In genomic region chr6:70310063-70310694, GRCh38 we compare ENCODE assay signal across 8 cellular contexts. TPM values are rescaled to one million over a fixed set of nuclear protein-coding genes. Genes with fewer than 3 reads are reported as not detected.
DNase-seq lines count a peak whose midpoint lies in the region; ATAC-seq, FAIRE-seq and TF ChIP-seq lines count a peak whose summit lies in the region.

No MANE protein-coding gene starts in this region.

- H3K4me1 ChIP-seq in OCI-LY1 (ENCODE audit: insufficient read depth, low read length, severe bottlenecking) (no peaks in the 10 kb centered on the region), H1 (replicated peaks in 1 of 4; ENCODE audit: control insufficient read depth in 3 of 4, insufficient read depth in 4 of 4, low read length in 3 of 4) (no peaks in the 10 kb centered on the region; a peak in 1 of 7 replicates)

- H3K27ac ChIP-seq in OCI-LY1 (ENCODE audit: low read depth, low read length, poor library complexity, severe bottlenecking): no peak overlapping the region
- H3K27ac ChIP-seq in H1 (ENCODE audit: low read depth, low read length): no peak overlapping the region

- H3F3A ChIP-seq in OCI-LY1 (ENCODE audit: insufficient read depth, low read length): no peaks in the 10 kb centered on the region

- DNase-seq in BJ (ENCODE audit: low read depth) (peak; percentile 2), GM20000 (ENCODE audit: low spot score) (peak; percentile 17), H1 (ENCODE audit: low read depth in 1 of 2, low spot score in 2 of 2) (no peak), neural crest cell (ENCODE audit: low read depth, low spot score) (no peak), epidermal melanocyte (ENCODE audit: insufficient read length, low spot score) (no peak)
- DNase-seq in stimulated activated CD4-positive, alpha-beta T cell treated with anti-CD3 and anti-CD28 coated beads, Interleukin-4, amount 100 ng/mL, for 4 hours: no peak

- no peak for TF ChIP-seq EP300 in H1 (IDR thresholded peaks at IDR 0.05; ENCODE audit: borderline replicate concordance in 1 of 2, low read depth in 2 of 2, low read length in 2 of 2)

- no peak overlapping the region for H2BK20ac ChIP-seq in H1 (ENCODE audit: low read length)

- TF ChIP-seq POLR2A in H1 (IDR thresholded peaks at IDR 0.05; ENCODE audit: control extremely low read depth in 1 of 2, low read depth in 2 of 2, low read length in 2 of 2): no peak

- no peaks in the 10 kb centered on the region for H3K36me3 Mint-ChIP-seq in neural crest cell (ENCODE audit: low read depth)

- peak; percentile 87 for FAIRE-seq in H1 (lab: Jason Lieb, UNC)

- no peak overlapping the region for H2AK5ac ChIP-seq in H1 (ENCODE audit: low read depth, low read length)

- H3K56ac ChIP-seq in H1 (replicated peaks; ENCODE audit: insufficient read length, low read depth, low read length): no peak overlapping the region

- H3K18ac ChIP-seq in H1 (ENCODE audit: extremely low read depth, low read length): no peak overlapping the region

- H3K4me2 ChIP-seq in OCI-LY1 (ENCODE audit: low read length) (no peak overlapping the region), H1 (ENCODE audit: insufficient read depth in 1 of 2, low read depth in 2 of 2, low read length in 2 of 2) (no peak overlapping the region)

- TF ChIP-seq CTCF in BJ (IDR thresholded peaks at IDR 0.05; ENCODE audit: insufficient read depth, low read depth, low read length) (peak; percentile 65), GM20000 (IDR thresholded peaks at IDR 0.05; ENCODE audit: extremely low read depth, missing control alignments) (peak; percentile 32), OCI-LY1 (IDR thresholded peaks at IDR 0.05; ENCODE audit: low read length) (peak; percentile 72), H1 (IDR thresholded peaks at IDR 0.05; ENCODE audit: control extremely low read depth in 1 of 3, insufficient read depth in 1 of 3, low read depth in 1 of 3, low read length in 3 of 3) (peak in 2 of 3 experiments; percentile 51 to 58; a peak in 2 of 4 replicates), neural crest cell (conservative IDR thresholded peaks at IDR 0.05) (peak; percentile 84)

- H3K23me2 ChIP-seq in H1 (ENCODE audit: low read depth, low read length): no peaks in the 10 kb centered on the region

- CTCF ChIA-PET in BJ (lab: Yijun Ruan, JAX) (interaction anchor here (0.6 to 8.3 kb wide), 22 partner anchors 8 to 705 kb away, joined by 3 to 72 read pairs (median 4); no protein-coding TSS in a partner anchor), H1 (lab: Charles Lee; ENCODE audit: partially characterized antibody) (interaction anchor here (0.7 to 12.1 kb wide), 30 partner anchors 12 to 706 kb away, joined by 3 to 228 read pairs (median 5); no protein-coding TSS in a partner anchor)

- H3K9me3 Mint-ChIP-seq in neural crest cell: no peaks in the 10 kb centered on the region

- POLR2A ChIA-PET in BJ (lab: Charles Lee) (no interaction called here), H1 (lab: Charles Lee; ENCODE audit: partially characterized antibody) (no interaction called here)

- no peak overlapping the region for H4K91ac ChIP-seq in H1 (replicated peaks; ENCODE audit: insufficient read length, low read length)

- peaks cover 2% of the 10 kb centered on the region for H3K27me3 Mint-ChIP-seq in neural crest cell (ENCODE audit: low read depth)

- no peak overlapping the region for H4K8ac ChIP-seq in H1 (ENCODE audit: extremely low read depth, insufficient read depth, low read length)

- no peak overlapping the region for H2BK120ac ChIP-seq in H1 (replicated peaks; ENCODE audit: low read depth, low read length)

- H4K20me1 ChIP-seq in OCI-LY1 (ENCODE audit: insufficient read depth, low read length) (no peaks in the 10 kb centered on the region), H1 (replicated peaks in 1 of 2; ENCODE audit: control insufficient read depth in 1 of 2, insufficient read depth in 2 of 2, low read length in 2 of 2) (no peaks in the 10 kb centered on the region)

- no peak overlapping the region for H3K23ac ChIP-seq in H1 (ENCODE audit: insufficient read length)

- no peak for ATAC-seq in HG03439 (IDR thresholded peaks at IDR 0.05; ENCODE audit: unreplicated experiment)

- H2AFZ ChIP-seq in OCI-LY1 (ENCODE audit: low read length) (no peak overlapping the region), H1 (ENCODE audit: low read length) (no peak overlapping the region)

- H3K4me3 ChIP-seq in BJ (ENCODE audit: low read depth, low read length) (no peak overlapping the region), OCI-LY1 (ENCODE audit: low read depth, low read length, poor library complexity, severe bottlenecking) (no peak overlapping the region), H1 (ENCODE audit: extremely low read depth in 1 of 4, insufficient read depth in 2 of 4, low read depth in 3 of 4, low read length in 4 of 4) (no peak overlapping the region)

- 28% methylated on average over 4 of the region's 4 CpGs; no CpG with 5 or more reads in 1 of the 2 experiments for WGBS in H1 (ENCODE audit: extremely low coverage in 1 of 2, insufficient coverage in 1 of 2, insufficient read length in 1 of 2, insufficient replicate concordance in 2 of 2, low coverage in 1 of 2, low lambda C conversion rate in 2 of 2, missing lambda C conversion rate in 1 of 2), 2 experiments

- H3K14ac ChIP-seq in H1 (ENCODE audit: insufficient read length): no peak overlapping the region

- H3K4me3 Mint-ChIP-seq in neural crest cell: no peak overlapping the region

- no peak overlapping the region for H2BK5ac ChIP-seq in H1 (ENCODE audit: low read depth, low read length)

- H3K79me2 ChIP-seq in OCI-LY1 (ENCODE audit: insufficient read depth, low read length): no peaks in the 10 kb centered on the region
- H3K79me2 ChIP-seq in H1 (ENCODE audit: control insufficient read depth in 1 of 2, insufficient read depth in 2 of 2, low read length in 2 of 2): no peaks in the 10 kb centered on the region

- H3K9me2 ChIP-seq in OCI-LY1 (ENCODE audit: low read depth, low read length): no peaks in the 10 kb centered on the region

- no peak overlapping the region for H3K4ac ChIP-seq in H1 (replicated peaks; ENCODE audit: insufficient read length, low read depth, low read length)

- H2BK12ac ChIP-seq in H1 (ENCODE audit: low read depth, low read length): no peak overlapping the region

- TF ChIP-seq RAD21 in H1 (IDR thresholded peaks at IDR 0.05 in 1 of 2, conservative IDR thresholded peaks at IDR 0.05 in 1 of 2; ENCODE audit: low read depth in 2 of 2, low read length in 2 of 2): peak; percentile 66 to 72

- H3K79me1 ChIP-seq in H1 (ENCODE audit: low read depth, low read length): no peaks in the 10 kb centered on the region

- H3K4me1 Mint-ChIP-seq in neural crest cell: peaks cover 23% of the 10 kb centered on the region

- H3K9me3 ChIP-seq in OCI-LY1 (ENCODE audit: low read length): no peaks in the 10 kb centered on the region
- no peaks in the 10 kb centered on the region for H3K9me3 ChIP-seq in H1 (ENCODE audit: insufficient read depth in 2 of 2, low read depth in 1 of 2, low read length in 1 of 2)

- H3K36me3 ChIP-seq in BJ (ENCODE audit: control insufficient read depth, insufficient read depth, low read length): no peaks in the 10 kb centered on the region
- no peaks in the 10 kb centered on the region for H3K36me3 ChIP-seq in OCI-LY1 (ENCODE audit: insufficient read depth, low read length)
- no peaks in the 10 kb centered on the region for H3K36me3 ChIP-seq in H1 (ENCODE audit: control insufficient read depth in 2 of 4, insufficient read depth in 4 of 4, low read length in 3 of 4)

- no peak overlapping the region for H3K27ac Mint-ChIP-seq in neural crest cell (ENCODE audit: unreplicated experiment)

- H4K5ac ChIP-seq in H1 (ENCODE audit: insufficient read length, low read depth, low read length): no peak overlapping the region

- H3K9ac ChIP-seq in OCI-LY1 (ENCODE audit: low read length): no peak overlapping the region
- no peak overlapping the region for H3K9ac ChIP-seq in H1 (replicated peaks in 1 of 4; ENCODE audit: extremely low read depth in 1 of 4, low read depth in 3 of 4, low read length in 3 of 4)

- H3K27me3 ChIP-seq in BJ (ENCODE audit: control insufficient read depth, insufficient read depth, low read length) (peaks cover 11% of the 10 kb centered on the region), OCI-LY1 (ENCODE audit: insufficient read depth, low read length) (no peaks in the 10 kb centered on the region), H1 (replicated peaks in 1 of 4; ENCODE audit: control insufficient read depth in 3 of 4, extremely low read depth in 1 of 4, insufficient read depth in 3 of 4, low read length in 3 of 4) (no peaks in the 10 kb centered on the region)

- H2BK15ac ChIP-seq in H1 (ENCODE audit: low read length): no peak overlapping the region

TF ChIP-seq in H1, 55 proteins besides CTCF, POLR2A, EP300 and RAD21:
- TF ChIP-seq POLR2AphosphoS5 (IDR thresholded peaks at IDR 0.05; ENCODE audit: low read depth, low read length) (no peak), SAP30 (IDR thresholded peaks at IDR 0.05; ENCODE audit: insufficient read depth, insufficient replicate concordance, low read length) (no peak), NANOG (IDR thresholded peaks at IDR 0.05; ENCODE audit: insufficient read depth, low read depth, low read length, poor library complexity, severe bottlenecking) (no peak), HDAC2 (IDR thresholded peaks at IDR 0.05; ENCODE audit: borderline replicate concordance in 1 of 2, low read depth in 2 of 2, low read length in 2 of 2) (no peak)

RNA-seq across cellular contexts. Expression of gene COL9A1, which starts 7.3 kb away (rescaled TPM):
- polyA plus RNA-seq in BJ (2011; rRNA removed) (not detected in 2 replicates), H1 (2011; rRNA removed) (7.9 and 10.7 TPM in 2 replicates)
- polyA minus RNA-seq in BJ (2011; rRNA and poly(A)+ RNA removed): not detected in 2 replicates
- total RNA-seq in H1 (2021; fragmentation: NEBNext Ultra II Directional; extraction: Animal tissue kit (Norgen Biotek cat#: 25700)): 14.4 and 18.1 TPM in 2 replicates
- 16.7 TPM for polyA plus RNA-seq in H1 (2011; cell fraction: cytosol; rRNA removed)
- 70.7 TPM for polyA plus RNA-seq in H1 (2011; cell fraction: nucleus; rRNA removed)
- 13.6 to 16.7 TPM (median 15.2 TPM) in 4 replicates for polyA plus RNA-seq in H1 (2012, experiment 1 of 2)
- 4.4 TPM for polyA plus RNA-seq in H1 (2012, experiment 2 of 2)
- 11.0 TPM for polyA plus RNA-seq in H1 (2013, experiment 1 of 2)
- 11.1 TPM for polyA plus RNA-seq in H1 (2013, experiment 2 of 2)
- polyA minus RNA-seq in H1 (2011; rRNA and poly(A)+ RNA removed): 5.4 and 13.6 TPM in 2 replicates
- 6.2 TPM for polyA minus RNA-seq in H1 (2011; cell fraction: cytosol; rRNA and poly(A)+ RNA removed)
- polyA minus RNA-seq in H1 (2011; cell fraction: nucleus; rRNA and poly(A)+ RNA removed): 18.5 TPM
- total RNA-seq in neural crest cell: 28.6 and 30.8 TPM in 2 replicates

Comparison
In these comparisons a context has a peak if more than half of its experiments do, and no peak if none do; other contexts are left out.
1. DNase-seq: peak in BJ (single experiment) and GM20000 (single experiment); none in H1 (0 of 2), neural crest cell (single experiment), stimulated activated CD4-positive, alpha-beta T cell treated with anti-CD3 and anti-CD28 coated beads, Interleukin-4, amount 100 ng/mL, for 4 hours (0 of 2) and epidermal melanocyte (single experiment).
2. CTCF ChIP-seq: peak in every context shown above with its lines; median percentile 84 in neural crest cell; 72 in OCI-LY1; 65 in BJ; 54 in H1; 32 in GM20000.